8 cellular contexts compared by ENCODE assay signal in the genomic region with DNA sequence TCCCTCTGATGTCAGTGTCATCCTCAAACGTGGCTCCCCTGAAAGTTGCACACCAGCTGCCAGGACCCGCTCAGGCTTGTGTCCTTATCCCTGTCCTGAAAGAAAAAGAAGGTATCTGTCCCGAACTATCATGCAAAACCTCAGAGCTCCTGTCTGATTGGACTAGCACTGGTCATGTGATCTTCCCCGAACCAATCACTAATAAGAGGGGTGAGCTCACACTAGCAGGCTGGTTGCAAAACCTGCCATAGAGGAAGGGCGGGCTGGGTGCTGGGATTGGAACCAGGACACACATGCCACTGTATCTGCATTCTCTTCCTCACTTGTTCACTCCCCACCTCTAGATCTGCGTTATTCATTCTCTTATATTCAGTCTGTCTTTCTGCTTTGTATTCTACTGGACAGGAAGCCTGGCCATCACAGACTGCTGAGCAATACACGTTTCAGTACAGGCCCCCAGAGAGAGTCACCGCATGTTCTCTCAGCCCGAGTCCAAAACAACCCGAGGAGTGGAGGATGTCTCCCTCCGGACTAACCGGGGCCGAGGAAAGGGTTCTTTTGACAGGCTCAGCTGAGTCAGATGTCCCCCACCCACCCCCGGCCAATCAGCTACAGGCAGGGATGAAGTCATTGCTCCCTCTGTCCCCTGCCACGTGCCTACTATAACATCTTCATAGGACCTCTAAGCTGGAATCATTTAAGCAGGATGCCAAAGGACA.
A peak's percentile ranks its signal among the peaks of the same experiment; 100 is the strongest.
DNase-seq lines count a peak whose midpoint lies in the region; ATAC-seq and TF ChIP-seq lines count a peak whose summit lies in the region.

No MANE protein-coding gene starts in this region.

- intact Hi-C loops in aorta (cut with DNase I): loop anchor here in 1 of 2 donors (1.0 kb wide), 1 partner anchor 98 kb away; the partner anchor contains the start of gene WDR87

- H4K20me1 ChIP-seq in SU-DHL-6 (ENCODE audit: low read depth, low read length): no peaks in the 10 kb centered on the region

- TF ChIP-seq CTCF in SU-DHL-6 (IDR thresholded peaks at IDR 0.05; ENCODE audit: insufficient read depth, low read length, poor library complexity, severe bottlenecking) (no peak), fibroblast of pulmonary artery (IDR thresholded peaks at IDR 0.05; ENCODE audit: low read length, missing control alignments) (no peak)

- peaks cover 0 to 2% of the 10 kb centered on the region in 2 donors for H3K4me1 ChIP-seq in aorta (ENCODE audit: control insufficient read depth in 1 of 2, insufficient read depth in 2 of 2, low read length in 2 of 2)

- H3K27me3 ChIP-seq in SU-DHL-6 (ENCODE audit: low read length): no peaks in the 10 kb centered on the region
- no peaks in the 10 kb centered on the region for H3K27me3 ChIP-seq in aorta (ENCODE audit: control insufficient read depth in 1 of 2, insufficient read depth in 2 of 2, low read length in 1 of 2)

- H2AFZ ChIP-seq in SU-DHL-6 (ENCODE audit: low read depth, low read length, severe bottlenecking): no peak overlapping the region

- no peaks in the 10 kb centered on the region for H3K9me2 ChIP-seq in SU-DHL-6 (replicated peaks; ENCODE audit: insufficient read depth, low read length)

- peak overlapping the region; percentile 45 for H3K4me2 ChIP-seq in SU-DHL-6 (ENCODE audit: low read depth, low read length, poor library complexity, severe bottlenecking)

- H3K79me2 ChIP-seq in SU-DHL-6 (ENCODE audit: insufficient read depth, low read length): peaks cover 91% of the 10 kb centered on the region

- H3K9me3 ChIP-seq in SU-DHL-6 (ENCODE audit: insufficient read depth, low read length): no peaks in the 10 kb centered on the region
- H3K9me3 ChIP-seq in aorta (ENCODE audit: control insufficient read depth, low read length): no peaks in the 10 kb centered on the region

- DNase-seq in activated CD4-positive, alpha-beta T cell treated with anti-CD3 and anti-CD28 coated beads for 48 hours: peak; percentile 33
- no peak for DNase-seq in activated CD4-positive, alpha-beta T cell treated with anti-CD3 and anti-CD28 coated beads for 4 hours
- peak; percentile 98 for DNase-seq in HCEC 1CT
- peak; percentile 93 for DNase-seq in NAMALWA (ENCODE audit: low spot score)
- peak; percentile 98 for DNase-seq in fibroblast of pulmonary artery (ENCODE audit: low read depth)
- peak; percentile 97 for DNase-seq in myocyte (ENCODE audit: low read depth)
- DNase-seq in aorta: peak; percentile 87 to 89

- ATAC-seq in aorta (ENCODE audit: low FRiP score): peak; percentile 96

- H3K36me3 ChIP-seq in SU-DHL-6 (ENCODE audit: low read length): no peaks in the 10 kb centered on the region
- H3K36me3 ChIP-seq in aorta (ENCODE audit: control insufficient read depth in 1 of 2, insufficient read depth in 2 of 2, low read length in 1 of 2): no peaks in the 10 kb centered on the region

- H3K27ac ChIP-seq in SU-DHL-6 (ENCODE audit: low read depth, low read length) (peak overlapping the region; percentile 60), aorta (ENCODE audit: low read depth in 1 of 2, low read length in 2 of 2) (peak overlapping the region; percentile 0 to 64)

- H3K4me3 ChIP-seq in SU-DHL-6 (ENCODE audit: insufficient read depth, low read length, poor library complexity, severe bottlenecking) (peak overlapping the region; percentile 34), fibroblast of pulmonary artery (replicated peaks; ENCODE audit: low read depth, low read length) (peak overlapping the region; percentile 48), aorta (ENCODE audit: low read length in 2 of 2) (peak overlapping the region; percentile 44 to 56)

- H3K9ac ChIP-seq in SU-DHL-6 (ENCODE audit: low read length): peak overlapping the region; percentile 45

- 6 to 8% methylated on average over 15 of the region's 15 CpGs for WGBS in aorta, 2 donors

- peaks cover 15% of the 10 kb centered on the region; the same call in 1 of the 2 replicates for H3F3A ChIP-seq in SU-DHL-6 (ENCODE audit: insufficient read depth)

Comparison
In these comparisons a context has a peak if more than half of its experiments do, and no peak if none do; other contexts are left out.
1. DNase-seq: peak in activated CD4-positive, alpha-beta T cell treated with anti-CD3 and anti-CD28 coated beads for 48 hours (single experiment), HCEC 1CT (single experiment), NAMALWA (single experiment), fibroblast of pulmonary artery (single experiment), myocyte (single experiment) and aorta (2 of 2); none in activated CD4-positive, alpha-beta T cell treated with anti-CD3 and anti-CD28 coated beads for 4 hours (0 of 2).
2. Peak in every context shown above with its lines, with median percentiles within 50 percentile points of each other: H3K4me3 ChIP-seq.